17 cellular contexts compared by ENCODE assay signal in genomic region chr15:92463826-92464225, GRCh38.
"Had no signal": no experiment of that assay in that cellular context is flagged by ENCODE, and none has a peak within 500 bp of the region (broad histone marks: within the 10 kb centered on the region; RNA-seq: fewer than 3 reads in every experiment).

No MANE protein-coding gene starts in this region.

- H3K36me3 ChIP-seq: breast epithelium, suprapubic skin, upper lobe of right lung had no signal

- H3K9me3 Mint-ChIP-seq: activated naive CD4-positive, alpha-beta T cell treated with anti-CD3 and anti-CD28 coated beads, Interleukin-2, amount 50 U/mL, for 72 hours; nephron had no signal

- H3K27me3 ChIP-seq: breast epithelium, upper lobe of right lung had no signal

- ATAC-seq: activated CD4-positive, CD25-positive, alpha-beta regulatory T cell treated with anti-CD3 and anti-CD28 coated beads, Interleukin-2, amount 50 U/mL, for 24 hours; activated naive CD4-positive, alpha-beta T cell treated with anti-CD3 and anti-CD28 coated beads, Interleukin-2, amount 50 U/mL, for 72 hours; left lobe of liver; upper lobe of right lung had no signal

- H3K4me3 Mint-ChIP-seq: nephron had no signal

- H3K27ac Mint-ChIP-seq: activated naive CD4-positive, alpha-beta T cell treated with anti-CD3 and anti-CD28 coated beads, Interleukin-2, amount 50 U/mL, for 72 hours; nephron had no signal

- H3K4me1 Mint-ChIP-seq: nephron had no signal

- H3K27ac ChIP-seq: breast epithelium, suprapubic skin, upper lobe of right lung had no signal

- H3K4me3 ChIP-seq: breast epithelium, suprapubic skin, upper lobe of right lung had no signal

- H3K36me3 Mint-ChIP-seq: activated naive CD4-positive, alpha-beta T cell treated with anti-CD3 and anti-CD28 coated beads, Interleukin-2, amount 50 U/mL, for 72 hours had no signal

- H3K9me3 ChIP-seq: breast epithelium, suprapubic skin, upper lobe of right lung had no signal

- H3K4me1 ChIP-seq: breast epithelium, suprapubic skin, upper lobe of right lung had no signal

- DNase-seq: activated CD4-positive, alpha-beta T cell treated with anti-CD3 and anti-CD28 coated beads, Interleukin-2, amount 50 U/mL, for 4 hours; activated effector memory CD4-positive, alpha-beta T cell treated with Interleukin-2 at 50 U/mL for 16 hours; activated T-cell treated with anti-CD3 and anti-CD28 coated beads, Interleukin-2, amount 50 U/mL, for 1 hour; amniotic stem cell; dermis blood vessel endothelial cell; glutamatergic neuron; mammary epithelial cell; stimulated activated CD4-positive, alpha-beta T cell treated with anti-CD3 and anti-CD28 coated beads, Interleukin-2, amount 100 ng/mL, for 48 hours; stimulated activated naive CD4-positive, alpha-beta T cell treated with Interleukin-2 at 50 U/mL for 16 hours; T-helper 2 cell; upper lobe of right lung had no signal
